16 cellular contexts compared by ENCODE assay signal in the genomic region with DNA sequence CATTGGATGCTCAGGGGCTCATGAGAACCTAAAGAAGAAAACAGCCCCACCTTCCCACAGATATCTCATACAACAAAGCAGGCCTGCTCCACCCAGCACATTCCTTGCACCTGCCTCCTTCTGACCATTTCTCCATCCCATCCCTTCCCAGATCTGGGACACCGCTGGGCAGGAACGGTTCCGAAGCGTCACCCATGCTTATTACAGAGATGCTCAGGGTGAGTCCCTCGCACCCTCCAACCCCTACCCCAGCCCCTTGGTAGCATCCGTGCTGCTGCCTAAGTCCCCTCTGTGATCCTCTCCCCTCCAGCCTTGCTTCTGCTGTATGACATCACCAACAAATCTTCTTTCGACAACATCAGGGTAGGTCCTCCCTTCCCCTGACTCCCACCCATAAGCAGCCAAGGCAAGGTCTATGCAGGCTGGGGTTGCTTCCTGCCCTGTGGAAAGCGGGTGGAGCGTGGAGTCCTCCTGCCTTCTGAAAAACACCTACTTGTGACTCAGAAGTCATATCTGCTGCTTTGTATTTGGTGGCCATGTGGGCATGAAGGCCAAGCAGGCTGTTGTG. TPM values are rescaled to one million over a fixed set of nuclear protein-coding genes. Genes with fewer than 3 reads are reported as not detected.
DNase-seq lines count a peak whose midpoint lies in the region; ATAC-seq and TF ChIP-seq lines count a peak whose summit lies in the region.
"Had no signal": no experiment of that assay in that cellular context is flagged by ENCODE, and none has a peak within 500 bp of the region (broad histone marks: within the 10 kb centered on the region; RNA-seq: fewer than 3 reads in every experiment).

No MANE protein-coding gene starts in this region.

- H3K36me3 Mint-ChIP-seq in CD8-positive, alpha-beta memory T cell: peaks cover 0 to 9% (median 3%) of the 10 kb centered on the region in 3 donors
- peaks cover 9% of the 10 kb centered on the region for H3K36me3 Mint-ChIP-seq in activated naive CD8-positive, alpha-beta T cell treated with anti-CD3 and anti-CD28 coated beads, Interleukin-2, amount 10 ng/mL, durations not matched to agents 7 days and 5 days

- no peak for ATAC-seq in activated naive CD8-positive, alpha-beta T cell treated with anti-CD3 and anti-CD28 coated beads, Interleukin-2, amount 10 ng/mL, durations not matched to agents 7 days and 5 days (ENCODE audit: low read depth)
- ATAC-seq: GM23338, Panc1 had no signal

- peaks cover 98% of the 10 kb centered on the region for H3K4me1 ChIP-seq in CD8-positive, alpha-beta memory T cell (ENCODE audit: insufficient read depth, low read length)
- peaks cover 4% of the 10 kb centered on the region for H3K4me1 ChIP-seq in osteoblast (ENCODE audit: insufficient read depth, low read length)

- no peaks in the 10 kb centered on the region for H3K9me3 ChIP-seq in CD8-positive, alpha-beta memory T cell (ENCODE audit: low read length)
- H3K9me3 ChIP-seq in KOPT-K1 (ENCODE audit: insufficient read depth, low read length, poor library complexity, severe bottlenecking) (no peaks in the 10 kb centered on the region), osteoblast (ENCODE audit: low read depth, low read length) (no peaks in the 10 kb centered on the region)
- H3K9me3 ChIP-seq: Caco-2, vagina had no signal

- H3K27ac ChIP-seq in CD8-positive, alpha-beta memory T cell (ENCODE audit: low read depth, low read length): no peak overlapping the region
- peak overlapping the region; percentile 99 for H3K27ac ChIP-seq in KOPT-K1 (ENCODE audit: low read depth, low read length, poor library complexity, severe bottlenecking)
- no peak overlapping the region for H3K27ac ChIP-seq in osteoblast (ENCODE audit: low read depth, low read length)
- H3K27ac ChIP-seq: vagina had no signal

- POLR2A ChIA-PET in CD8-positive, alpha-beta memory T cell (lab: Charles Lee): interaction anchor here (0.6 to 1.9 kb wide), 7 partner anchors 8 to 130 kb away, joined by 4 to 8 read pairs (median 7); a partner anchor contains a TSS
- POLR2A ChIA-PET in activated naive CD8-positive, alpha-beta T cell treated with anti-CD3 and anti-CD28 coated beads, Interleukin-2, amount 10 ng/mL, durations not matched to agents 7 days and 5 days (lab: Charles Lee): interaction anchor here (1.0 to 2.5 kb wide), 10 partner anchors 8 to 130 kb away, joined by 4 to 24 read pairs (median 6); a partner anchor contains a TSS

- peak overlapping the region; percentile 71 to 93 (median 82) for H3K4me3 Mint-ChIP-seq in CD8-positive, alpha-beta memory T cell
- peak overlapping the region; percentile 77 for H3K4me3 Mint-ChIP-seq in activated naive CD8-positive, alpha-beta T cell treated with anti-CD3 and anti-CD28 coated beads, Interleukin-2, amount 10 ng/mL, durations not matched to agents 7 days and 5 days
- H3K4me3 Mint-ChIP-seq: GM23338 had no signal

- peaks cover 0 to 2% (median 0%) of the 10 kb centered on the region in 5 donors for H3K9me3 Mint-ChIP-seq in CD8-positive, alpha-beta memory T cell
- no peaks in the 10 kb centered on the region for H3K9me3 Mint-ChIP-seq in activated naive CD8-positive, alpha-beta T cell treated with anti-CD3 and anti-CD28 coated beads, Interleukin-2, amount 10 ng/mL, durations not matched to agents 7 days and 5 days
- H3K9me3 Mint-ChIP-seq: GM23338 had no signal

- no peaks in the 10 kb centered on the region for H3K36me3 ChIP-seq in CD8-positive, alpha-beta memory T cell (ENCODE audit: insufficient read depth, low read length)
- H3K36me3 ChIP-seq in KOPT-K1 (ENCODE audit: insufficient read depth, low read length) (peaks cover 12% of the 10 kb centered on the region), osteoblast (ENCODE audit: insufficient read depth, low read length) (no peaks in the 10 kb centered on the region)
- H3K36me3 ChIP-seq: vagina had no signal

- DNase-seq in CD8-positive, alpha-beta memory T cell: peak in 1 of 5 donors; percentile 43
- no peak for DNase-seq in activated naive CD8-positive, alpha-beta T cell treated with anti-CD3 and anti-CD28 coated beads, Interleukin-2, amount 10 ng/mL, durations not matched to agents 7 days and 5 days
- DNase-seq in osteoblast (ENCODE audit: insufficient read length, low spot score, missing footprints) (peak; percentile 56), NCI-H1417 treated with DMSO at 0.1 percent for 48 hours (lab: John Stamatoyannopoulos, UW) (no peak), hepatic stellate cell (ENCODE audit: low spot score) (no peak), HK-2 (ENCODE audit: unreplicated experiment) (no peak)
- DNase-seq: Caco-2; erythroblast; head of caudate nucleus; NCI-H510A; stimulated activated CD4-positive, alpha-beta T cell treated with anti-CD3 and anti-CD28 coated beads, Interleukin-1b, Interleukin-23, amount 100 ng/mL, for 48 hours had no signal

- H3K79me2 ChIP-seq in osteoblast (ENCODE audit: insufficient read depth, low read length): no peaks in the 10 kb centered on the region

- peak overlapping the region; percentile 20 for H3K4me3 ChIP-seq in CD8-positive, alpha-beta memory T cell (ENCODE audit: low read length)
- no peak overlapping the region for H3K4me3 ChIP-seq in osteoblast (ENCODE audit: insufficient read depth, low read length)
- H3K4me3 ChIP-seq: GM23338, vagina had no signal

- no peak overlapping the region for H3K4me2 ChIP-seq in osteoblast (ENCODE audit: insufficient read depth, low read length)

- H4K20me1 ChIP-seq in osteoblast (ENCODE audit: insufficient read depth, low read length): no peaks in the 10 kb centered on the region

- peak overlapping the region; percentile 73 to 96 (median 92) for H3K27ac Mint-ChIP-seq in CD8-positive, alpha-beta memory T cell
- H3K27ac Mint-ChIP-seq in activated naive CD8-positive, alpha-beta T cell treated with anti-CD3 and anti-CD28 coated beads, Interleukin-2, amount 10 ng/mL, durations not matched to agents 7 days and 5 days: peak overlapping the region; percentile 94
- H3K27ac Mint-ChIP-seq: GM23338 had no signal

- CTCF ChIA-PET in CD8-positive, alpha-beta memory T cell (lab: Charles Lee): interaction anchor here (0.9 to 9.1 kb wide), 7 partner anchors 12 to 86 kb away, joined by 3 to 203 read pairs (median 8); no protein-coding TSS in a partner anchor

- H3K27me3 ChIP-seq in CD8-positive, alpha-beta memory T cell (ENCODE audit: insufficient read depth, low read length, poor library complexity, severe bottlenecking): no peaks in the 10 kb centered on the region
- H3K27me3 ChIP-seq in osteoblast (ENCODE audit: insufficient read depth, low read length): peaks cover 21% of the 10 kb centered on the region
- H3K27me3 ChIP-seq: vagina had no signal

- no peaks in the 10 kb centered on the region for H3K27me3 Mint-ChIP-seq in CD8-positive, alpha-beta memory T cell
- no peaks in the 10 kb centered on the region for H3K27me3 Mint-ChIP-seq in activated naive CD8-positive, alpha-beta T cell treated with anti-CD3 and anti-CD28 coated beads, Interleukin-2, amount 10 ng/mL, durations not matched to agents 7 days and 5 days

- H2AFZ ChIP-seq in osteoblast (ENCODE audit: low read length): no peak overlapping the region
- H2AFZ ChIP-seq: GM23338 had no signal

- peaks cover 84 to 91% (median 88%) of the 10 kb centered on the region in 3 donors for H3K4me1 Mint-ChIP-seq in CD8-positive, alpha-beta memory T cell
- H3K4me1 Mint-ChIP-seq in activated naive CD8-positive, alpha-beta T cell treated with anti-CD3 and anti-CD28 coated beads, Interleukin-2, amount 10 ng/mL, durations not matched to agents 7 days and 5 days: peaks cover 72% of the 10 kb centered on the region

- TF ChIP-seq CTCF in osteoblast (IDR thresholded peaks at IDR 0.05; ENCODE audit: extremely low read depth, low read depth, low read length): no peak

RNA-seq across cellular contexts. Expression of a gene that starts 5.4 kb away (rescaled TPM):
- total RNA-seq in CD8-positive, alpha-beta memory T cell: 100 to 1,000 TPM; 131 to 133 TPM
- 674 TPM for polyA plus RNA-seq in CD8-positive, alpha-beta memory T cell
- total RNA-seq in activated naive CD8-positive, alpha-beta T cell treated with anti-CD3 and anti-CD28 coated beads, Interleukin-2, amount 10 ng/mL, durations not matched to agents 7 days and 5 days: 100 to 1,000 TPM; 241 to 244 TPM
- 15.9 and 22.1 TPM in 2 replicates for total RNA-seq in osteoblast

RNA-seq across cellular contexts. Expression of a gene that starts 6.0 kb away (rescaled TPM):
- 1 to 10 TPM; 5.8 to 6.0 TPM for total RNA-seq in CD8-positive, alpha-beta memory T cell
- polyA plus RNA-seq in CD8-positive, alpha-beta memory T cell: 125 TPM
- total RNA-seq in activated naive CD8-positive, alpha-beta T cell treated with anti-CD3 and anti-CD28 coated beads, Interleukin-2, amount 10 ng/mL, durations not matched to agents 7 days and 5 days: 10 to 100 TPM; 24.7 to 27.5 TPM
- total RNA-seq in osteoblast: under 0.01 and 0.36 TPM in 2 replicates

RNA-seq across cellular contexts. Expression of a gene that starts 30.3 kb away (rescaled TPM):
- not detected for total RNA-seq in CD8-positive, alpha-beta memory T cell
- polyA plus RNA-seq in CD8-positive, alpha-beta memory T cell: not detected
- under 1 TPM in 1 of 2 experiments, not detected in 1; 0.25 TPM for total RNA-seq in activated naive CD8-positive, alpha-beta T cell treated with anti-CD3 and anti-CD28 coated beads, Interleukin-2, amount 10 ng/mL, durations not matched to agents 7 days and 5 days
- not detected in 2 replicates for total RNA-seq in osteoblast
- total RNA-seq: GM23338, pulmonary artery endothelial cell had no signal
- polyA plus RNA-seq: GM23338 had no signal

RNA-seq across cellular contexts. Expression of a gene that starts 33.1 kb away (rescaled TPM):
- 10 to 100 TPM; 42.7 to 44.5 TPM for total RNA-seq in CD8-positive, alpha-beta memory T cell
- polyA plus RNA-seq in CD8-positive, alpha-beta memory T cell: 17.1 TPM
- total RNA-seq in activated naive CD8-positive, alpha-beta T cell treated with anti-CD3 and anti-CD28 coated beads, Interleukin-2, amount 10 ng/mL, durations not matched to agents 7 days and 5 days: 10 to 100 TPM; 37.6 to 42.1 TPM
- total RNA-seq in osteoblast: 33.0 and 35.1 TPM in 2 replicates
